In the genomic region with DNA sequence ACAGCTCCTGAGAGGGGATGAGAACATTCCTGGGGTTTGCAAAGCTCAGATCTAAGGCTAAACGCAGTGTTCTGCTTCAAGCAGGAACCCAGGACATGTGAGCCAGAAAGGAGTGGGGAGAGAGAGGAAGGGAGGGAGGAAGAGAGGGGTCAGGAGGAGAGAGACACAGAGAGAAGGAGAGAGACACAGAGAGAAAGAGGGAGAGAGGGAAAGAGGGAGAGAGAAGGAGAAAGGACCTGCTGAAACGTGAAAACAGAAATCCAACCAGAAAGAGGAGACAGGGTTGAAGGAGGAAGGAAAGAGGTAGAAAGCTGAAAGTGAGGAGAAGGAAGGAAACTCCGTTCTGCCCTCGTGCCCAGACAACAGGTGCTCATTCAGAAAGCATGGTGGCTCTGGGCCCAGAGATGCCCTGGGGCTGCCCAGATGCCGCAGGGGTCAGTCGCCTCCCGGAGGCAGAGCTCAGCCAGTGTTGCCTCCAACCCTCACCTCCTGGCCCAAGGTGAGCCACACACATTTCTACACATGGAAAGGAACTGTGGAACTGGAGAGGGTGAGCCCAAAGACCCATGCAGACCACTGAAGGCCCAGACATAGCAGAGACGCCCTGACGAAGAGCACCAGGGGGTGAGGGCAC, we compare ENCODE assay signal across 26 cellular contexts. TPM values are rescaled to one million over a fixed set of nuclear protein-coding genes. Genes with fewer than 3 reads are reported as not detected.
"Had no signal": no experiment of that assay in that cellular context is flagged by ENCODE, and none has a peak within 500 bp of the region (broad histone marks: within the 10 kb centered on the region; RNA-seq: fewer than 3 reads in every experiment).

No MANE protein-coding gene starts in this region.

- DNase-seq: activated CD4-positive, alpha-beta T cell treated with anti-CD3 and anti-CD28 coated beads for 4 hours; activated CD8-positive, alpha-beta memory T cell treated with anti-CD3 and anti-CD28 coated beads, Interleukin-2, amount 50 U/mL, for 4 hours; activated CD8-positive, alpha-beta T cell treated with anti-CD3 and anti-CD28 coated beads for 36 hours; activated naive CD4-positive, alpha-beta T cell treated with anti-CD3 and anti-CD28 coated beads, Interleukin-2, amount 50 U/mL, for 16 hours; activated naive CD8-positive, alpha-beta T cell treated with anti-CD3 and anti-CD28 coated beads, Interleukin-2, amount 10 ng/mL, durations not matched to agents 7 days and 5 days; activated T-cell treated with anti-CD3 and anti-CD28 coated beads, Interleukin-2, amount 50 U/mL, for 72 hours; adrenal gland; anterior cingulate cortex; cerebellar nuclear complex; Kasumi-1; NCI-H1105 treated with DMSO at 0.1 percent for 48 hours; NCI-H1436 treated with DMSO at 0.1 percent for 48 hours; NCI-H187; NCI-H2081; NCI-H2227 treated with DMSO at 0.1 percent for 48 hours; NCI-H526; NCI-H774; T-helper 1 cell had no signal

- ATAC-seq: activated CD4-positive, CD25-positive, alpha-beta regulatory T cell treated with anti-CD3 and anti-CD28 coated beads, Interleukin-2, amount 50 U/mL, for 24 hours; activated CD8-positive, alpha-beta T cell treated with anti-CD3 and anti-CD28 coated beads for 36 hours; activated T-cell treated with anti-CD3 and anti-CD28 coated beads, Interleukin-2, amount 50 U/mL, for 72 hours; Right ventricle myocardium inferior had no signal

- H3K9me3 ChIP-seq: adrenal gland had no signal

- H3K27ac ChIP-seq: adrenal gland, SK-N-MC had no signal

- H3K4me3 ChIP-seq: adrenal gland, SK-N-MC had no signal

- H3K4me1 ChIP-seq: adrenal gland had no signal

- H3K36me3 ChIP-seq: adrenal gland had no signal

RNA-seq across cellular contexts. Expression of a gene that starts 49.0 kb away (rescaled TPM):
- total RNA-seq: activated T-cell treated with anti-CD3 and anti-CD28 coated beads, Interleukin-2, amount 50 U/mL, for 72 hours; activated T-helper 2 cell treated with anti-CD3 and anti-CD28 coated beads, Interferon-gamma antibody, Interleukin-2, Interleukin-4, amounts not matched to agents 10 μg/mL and 5 μg/mL and 100 μg/mL, durations not matched to agents 14 hours and 24 hours and 36 hours; adrenal gland; cardiac septum; NCI-H460; Right ventricle myocardium inferior; RPMI7951; T-helper 2 cell treated with Interferon-gamma antibody and Interleukin-4, amounts not matched to agents 100 ng/mL and 5 ng/mL, for 36 hours had no signal
- polyA plus RNA-seq: adrenal gland had no signal
